Comparison of ENCODE assay signal across 8 cellular contexts in genomic region chr10:6164271-6165095, GRCh38. TPM values are rescaled to one million over a fixed set of nuclear protein-coding genes. Genes with fewer than 3 reads are reported as not detected.
A peak's percentile ranks its signal among the peaks of the same experiment; 100 is the strongest.
DNase-seq lines count a peak whose midpoint lies in the region; ATAC-seq and FAIRE-seq lines count a peak whose summit lies in the region.

No MANE protein-coding gene starts in this region.

- peak overlapping the region; percentile 98 for H3K27ac Mint-ChIP-seq in T-helper 2 cell treated with Interferon-gamma antibody and Interleukin-4, amounts not matched to agents 5 μg/mL and 100 μg/mL, for 36 hours
- H3K27ac Mint-ChIP-seq in activated T-helper 1 cell treated with anti-CD3 and anti-CD28 coated beads, Interleukin-12 subunit alpha, Interleukin-12 subunit beta, Interleukin-2, Interleukin-4 antibody, amounts not matched to agents 30 ng/mL and 10 ng/mL and 1 ng/mL, durations not matched to agents 14 hours and 24 hours and 36 hours = peak overlapping the region; percentile 95

- FAIRE-seq in urothelium cell line (lab: Jason Lieb, UNC) = no peak

- H3K9ac ChIP-seq in iPS-15b (ENCODE audit: low read depth, low read length) (peak overlapping the region; percentile 83), subcutaneous abdominal adipose tissue (ENCODE audit: low read length in 5 of 5) (peak overlapping the region; percentile 63 to 89 (median 86))

- H3K9me3 Mint-ChIP-seq in T-helper 2 cell treated with Interferon-gamma antibody and Interleukin-4, amounts not matched to agents 5 μg/mL and 100 μg/mL, for 36 hours = no peaks in the 10 kb centered on the region
- H3K9me3 Mint-ChIP-seq in activated T-helper 1 cell treated with anti-CD3 and anti-CD28 coated beads, Interleukin-12 subunit alpha, Interleukin-12 subunit beta, Interleukin-2, Interleukin-4 antibody, amounts not matched to agents 30 ng/mL and 10 ng/mL and 1 ng/mL, durations not matched to agents 14 hours and 24 hours and 36 hours = no peaks in the 10 kb centered on the region

- H3K36me3 Mint-ChIP-seq in T-helper 2 cell treated with Interferon-gamma antibody and Interleukin-4, amounts not matched to agents 5 μg/mL and 100 μg/mL, for 36 hours (ENCODE audit: low read depth) = peaks cover 19% of the 10 kb centered on the region
- peaks cover 24% of the 10 kb centered on the region for H3K36me3 Mint-ChIP-seq in activated T-helper 1 cell treated with anti-CD3 and anti-CD28 coated beads, Interleukin-12 subunit alpha, Interleukin-12 subunit beta, Interleukin-2, Interleukin-4 antibody, amounts not matched to agents 30 ng/mL and 10 ng/mL and 1 ng/mL, durations not matched to agents 14 hours and 24 hours and 36 hours (ENCODE audit: low read depth)

- intact Hi-C loops in activated T-helper 1 cell treated with anti-CD3 and anti-CD28 coated beads, Interleukin-12 subunit alpha, Interleukin-12 subunit beta, Interleukin-2, Interleukin-4 antibody, amounts not matched to agents 30 ng/mL and 10 ng/mL and 1 ng/mL, durations not matched to agents 14 hours and 24 hours and 36 hours (cut with micrococcal nuclease) = loop anchor here (1.0 to 5.0 kb wide), 3 partner anchors 9 to 238 kb away; no protein-coding TSS in a partner anchor

- peaks cover 46% of the 10 kb centered on the region for H3K4me1 Mint-ChIP-seq in T-helper 2 cell treated with Interferon-gamma antibody and Interleukin-4, amounts not matched to agents 5 μg/mL and 100 μg/mL, for 36 hours (ENCODE audit: low read depth)
- H3K4me1 Mint-ChIP-seq in activated T-helper 1 cell treated with anti-CD3 and anti-CD28 coated beads, Interleukin-12 subunit alpha, Interleukin-12 subunit beta, Interleukin-2, Interleukin-4 antibody, amounts not matched to agents 30 ng/mL and 10 ng/mL and 1 ng/mL, durations not matched to agents 14 hours and 24 hours and 36 hours (ENCODE audit: low read depth) = peaks cover 61% of the 10 kb centered on the region

- H3K27me3 ChIP-seq in iPS-15b (ENCODE audit: control insufficient read depth, insufficient read depth, low read length) (no peaks in the 10 kb centered on the region), subcutaneous abdominal adipose tissue (ENCODE audit: control insufficient read depth in 5 of 5, insufficient read depth in 4 of 5, low read length in 5 of 5) (no peaks in the 10 kb centered on the region)

- peak overlapping the region; percentile 95 for H3K4me3 Mint-ChIP-seq in T-helper 2 cell treated with Interferon-gamma antibody and Interleukin-4, amounts not matched to agents 5 μg/mL and 100 μg/mL, for 36 hours
- peak overlapping the region; percentile 94 for H3K4me3 Mint-ChIP-seq in activated T-helper 1 cell treated with anti-CD3 and anti-CD28 coated beads, Interleukin-12 subunit alpha, Interleukin-12 subunit beta, Interleukin-2, Interleukin-4 antibody, amounts not matched to agents 30 ng/mL and 10 ng/mL and 1 ng/mL, durations not matched to agents 14 hours and 24 hours and 36 hours

- DNase-seq in T-helper 2 cell treated with Interferon-gamma antibody and Interleukin-4, amounts not matched to agents 5 μg/mL and 100 μg/mL, for 36 hours (ENCODE audit: low spot score) = no peak
- DNase-seq in T-helper 2 cell = no peak
- no peak for DNase-seq in activated T-helper 1 cell treated with anti-CD3 and anti-CD28 coated beads, Interleukin-12 subunit alpha, Interleukin-12 subunit beta, Interleukin-2, Interleukin-4 antibody, amounts not matched to agents 30 ng/mL and 10 ng/mL and 1 ng/mL, durations not matched to agents 14 hours and 24 hours and 36 hours (ENCODE audit: low spot score)
- no peak for DNase-seq in stimulated activated CD4-positive, alpha-beta T cell treated with anti-CD3 and anti-CD28 coated beads, Interleukin-2, amount 100 ng/mL, for 48 hours
- DNase-seq in urothelium cell line (ENCODE audit: low spot score) = no peak

- H3K9me3 ChIP-seq in iPS-15b (ENCODE audit: control insufficient read depth, insufficient read depth, low read length) = no peaks in the 10 kb centered on the region
- no peaks in the 10 kb centered on the region for H3K9me3 ChIP-seq in subcutaneous abdominal adipose tissue (ENCODE audit: control insufficient read depth in 5 of 5, low read length in 5 of 5)

- H3K4me3 ChIP-seq in iPS-15b (ENCODE audit: low read depth, low read length) = peak overlapping the region; percentile 79
- H3K4me3 ChIP-seq in subcutaneous abdominal adipose tissue (ENCODE audit: low read depth in 1 of 5, low read length in 5 of 5) = peak overlapping the region; percentile 59 to 79 (median 71)

- H3K4me1 ChIP-seq in iPS-15b (ENCODE audit: control insufficient read depth, insufficient read depth, low read length) = no peaks in the 10 kb centered on the region
- peaks cover 3 to 48% (median 33%) of the 10 kb centered on the region in 5 donors for H3K4me1 ChIP-seq in subcutaneous abdominal adipose tissue (ENCODE audit: control insufficient read depth in 5 of 5, insufficient read depth in 5 of 5, low read length in 5 of 5)

- H3K36me3 ChIP-seq in iPS-15b (ENCODE audit: control insufficient read depth, insufficient read depth, low read length) (no peaks in the 10 kb centered on the region), subcutaneous abdominal adipose tissue (ENCODE audit: control insufficient read depth in 5 of 5, insufficient read depth in 5 of 5, low read length in 5 of 5) (peaks cover 0 to 13% (median 9%) of the 10 kb centered on the region in 5 donors)

- no peak for ATAC-seq in HG02610 (IDR thresholded peaks at IDR 0.05; ENCODE audit: unreplicated experiment)

- H3K27me3 Mint-ChIP-seq in T-helper 2 cell treated with Interferon-gamma antibody and Interleukin-4, amounts not matched to agents 5 μg/mL and 100 μg/mL, for 36 hours (ENCODE audit: low read depth) = no peaks in the 10 kb centered on the region
- no peaks in the 10 kb centered on the region for H3K27me3 Mint-ChIP-seq in activated T-helper 1 cell treated with anti-CD3 and anti-CD28 coated beads, Interleukin-12 subunit alpha, Interleukin-12 subunit beta, Interleukin-2, Interleukin-4 antibody, amounts not matched to agents 30 ng/mL and 10 ng/mL and 1 ng/mL, durations not matched to agents 14 hours and 24 hours and 36 hours (ENCODE audit: insufficient read depth)

- peak overlapping the region; percentile 98 for H3K27ac ChIP-seq in subcutaneous abdominal adipose tissue (ENCODE audit: low read depth, low read length)

RNA-seq across cellular contexts. Expression of gene PFKFB3, which starts 38.2 kb away (rescaled TPM):
- total RNA-seq in activated T-helper 1 cell treated with anti-CD3 and anti-CD28 coated beads, Interleukin-12 subunit alpha, Interleukin-12 subunit beta, Interleukin-2, Interleukin-4 antibody, amounts not matched to agents 30 ng/mL and 10 ng/mL and 1 ng/mL, durations not matched to agents 14 hours and 24 hours and 36 hours = 90.3 and 93.8 TPM in 2 replicates
